Comparison of ENCODE assay signal across 9 cellular contexts in genomic region chr10:30784521-30784895, GRCh38.
DNase-seq lines count a peak whose midpoint lies in the region; ATAC-seq, FAIRE-seq and TF ChIP-seq lines count a peak whose summit lies in the region.
"Had no signal": no experiment of that assay in that cellular context is flagged by ENCODE, and none has a peak within 500 bp of the region (broad histone marks: within the 10 kb centered on the region; RNA-seq: fewer than 3 reads in every experiment).

No MANE protein-coding gene starts in this region.

- peaks cover 31% of the 10 kb centered on the region for H3K4me1 Mint-ChIP-seq in stimulated activated naive CD8-positive, alpha-beta T cell treated with anti-CD3 and anti-CD28 coated beads, Interleukin-15, amount 100 ng/mL, for 72 hours

- H4K20me1 ChIP-seq in keratinocyte (ENCODE audit: control insufficient read depth, extremely low read depth, insufficient read depth, low read length), result no peaks in the 10 kb centered on the region

- H3K4me1 ChIP-seq in HUES48 (ENCODE audit: control insufficient read depth, insufficient read depth, low read length) (peaks cover 7% of the 10 kb centered on the region; the same call in 1 of the 2 replicates), keratinocyte (ENCODE audit: control insufficient read depth, extremely low read depth, insufficient read depth, low read length) (peaks cover 4% of the 10 kb centered on the region)

- DNase-seq in astrocyte of the cerebellum (ENCODE audit: low read depth) (no peak), keratinocyte (ENCODE audit: low read depth, low spot score) (no peak), NK-92 (lab: John Stamatoyannopoulos, UW; ENCODE audit: unreplicated experiment) (no peak), activated gamma-delta T cell (lab: John Stamatoyannopoulos, UW) (no peak)
- no peak for DNase-seq in stimulated activated naive CD8-positive, alpha-beta T cell treated with anti-CD3 and anti-CD28 coated beads, Interleukin-15, amount 100 ng/mL, for 72 hours

- H3K9me3 Mint-ChIP-seq in stimulated activated naive CD8-positive, alpha-beta T cell treated with anti-CD3 and anti-CD28 coated beads, Interleukin-15, amount 100 ng/mL, for 72 hours, result no peaks in the 10 kb centered on the region

- H3K4me2 ChIP-seq in keratinocyte (ENCODE audit: control insufficient read depth, extremely low read depth, insufficient read depth, low read depth, low read length), result peak overlapping the region; percentile 84

- H3K27me3 ChIP-seq in HUES48 (ENCODE audit: control insufficient read depth, insufficient read depth, low read length), result peaks cover 22% of the 10 kb centered on the region
- peaks cover 2% of the 10 kb centered on the region for H3K27me3 ChIP-seq in keratinocyte (ENCODE audit: control insufficient read depth, extremely low read depth, insufficient read depth, low read length)

- in situ Hi-C loops in astrocyte of the cerebellum (cut with HindIII; ENCODE audit: low sequenced_read_pairs), result no loop called here

- H3K9me3 ChIP-seq in HUES48 (ENCODE audit: control insufficient read depth, insufficient read depth, low read length), result no peaks in the 10 kb centered on the region
- H3K9me3 ChIP-seq in keratinocyte (ENCODE audit: control insufficient read depth, low read depth, low read length), result no peaks in the 10 kb centered on the region

- FAIRE-seq in A204.1 (lab: Jason Lieb, UNC) (peak; percentile 73), keratinocyte (lab: Jason Lieb, UNC) (no peak)
- FAIRE-seq: islet of Langerhans had no signal

- peak overlapping the region; percentile 48 for H3K9ac ChIP-seq in HUES48 (ENCODE audit: low read depth, low read length)
- peak overlapping the region; percentile 28 for H3K9ac ChIP-seq in keratinocyte (ENCODE audit: control insufficient read depth, extremely low read depth, insufficient read depth, low read length)

- no peaks in the 10 kb centered on the region for H3K36me3 ChIP-seq in HUES48 (ENCODE audit: control insufficient read depth, insufficient read depth, low read length)
- no peaks in the 10 kb centered on the region for H3K36me3 ChIP-seq in keratinocyte (ENCODE audit: control insufficient read depth in 2 of 2, extremely low read depth in 1 of 2, insufficient read depth in 2 of 2, low read length in 2 of 2)

- H3K4me3 ChIP-seq in HUES48 (ENCODE audit: low read depth, low read length) (peak overlapping the region; percentile 71), astrocyte of the cerebellum (ENCODE audit: low read depth, low read length) (peak overlapping the region; percentile 44), keratinocyte (ENCODE audit: control insufficient read depth in 2 of 3, extremely low read depth in 1 of 3, insufficient read depth in 2 of 3, low read depth in 1 of 3, low read length in 3 of 3) (peak overlapping the region; percentile 36 to 72 (median 68))

- peak overlapping the region in 1 of 2 donors; percentile 85 for H3K27ac Mint-ChIP-seq in stimulated activated naive CD8-positive, alpha-beta T cell treated with anti-CD3 and anti-CD28 coated beads, Interleukin-15, amount 100 ng/mL, for 72 hours

- dilution Hi-C loops in keratinocyte (cut with MboI; ENCODE audit: extremely low pct_ligation_motif_present, low sequenced_read_pairs), result no loop called here

- peak; percentile 11 for ATAC-seq in stimulated activated naive CD8-positive, alpha-beta T cell treated with anti-CD3 and anti-CD28 coated beads, Interleukin-15, amount 100 ng/mL, for 72 hours
- no peak for ATAC-seq in GM19324 (IDR thresholded peaks at IDR 0.05; ENCODE audit: low FRiP score, unreplicated experiment)

- H3K79me2 ChIP-seq in keratinocyte (ENCODE audit: control insufficient read depth, insufficient read depth, low read length), result no peaks in the 10 kb centered on the region

- H3K4me3 Mint-ChIP-seq in stimulated activated naive CD8-positive, alpha-beta T cell treated with anti-CD3 and anti-CD28 coated beads, Interleukin-15, amount 100 ng/mL, for 72 hours, result peak overlapping the region; percentile 78 to 82

- H3K27me3 Mint-ChIP-seq in stimulated activated naive CD8-positive, alpha-beta T cell treated with anti-CD3 and anti-CD28 coated beads, Interleukin-15, amount 100 ng/mL, for 72 hours, result no peaks in the 10 kb centered on the region

- TF ChIP-seq CTCF in astrocyte of the cerebellum (IDR thresholded peaks at IDR 0.05; ENCODE audit: low read depth, low read length, missing control alignments), result no peak
- no peak for TF ChIP-seq CTCF in keratinocyte (optimal IDR thresholded peaks at IDR 0.05 in 1 of 3, IDR thresholded peaks at IDR 0.05 in 1 of 3, conservative IDR thresholded peaks at IDR 0.05 in 1 of 3; ENCODE audit: extremely low read depth in 1 of 3, insufficient read depth in 2 of 3, low read length in 3 of 3)

- H2AFZ ChIP-seq in keratinocyte (ENCODE audit: control insufficient read depth, low read length), result peak overlapping the region; percentile 71

- no peaks in the 10 kb centered on the region for H3K9me1 ChIP-seq in keratinocyte (ENCODE audit: control insufficient read depth, extremely low read depth, insufficient read depth, low read length)

- H3K27ac ChIP-seq in HUES48 (ENCODE audit: low read depth, low read length), result peak overlapping the region; percentile 92
- H3K27ac ChIP-seq in keratinocyte (ENCODE audit: control insufficient read depth, insufficient read depth, low read length), result no peak overlapping the region
